ENCODE assay signal across 10 cellular contexts in the genomic region with DNA sequence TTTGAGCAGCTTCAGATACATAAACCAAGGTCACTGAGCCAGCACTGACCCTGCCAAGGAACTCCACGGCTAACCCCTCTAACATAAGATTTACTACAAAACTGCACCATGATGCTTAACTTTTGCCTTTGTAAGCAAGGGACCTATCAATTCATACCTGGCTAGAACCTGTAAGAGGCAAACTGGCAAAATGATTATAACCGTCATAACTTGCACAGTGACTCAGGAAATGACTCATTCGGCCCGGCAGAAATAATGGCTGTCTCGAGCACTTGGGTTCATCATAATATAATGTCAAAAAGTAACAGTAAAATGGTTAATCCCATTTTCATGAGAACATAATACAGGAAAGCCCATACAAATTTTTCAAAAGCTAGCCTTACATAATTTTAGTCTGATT. TPM values are rescaled to one million over a fixed set of nuclear protein-coding genes. Genes with fewer than 3 reads are reported as not detected.
DNase-seq lines count a peak whose midpoint lies in the region; ATAC-seq and TF ChIP-seq lines count a peak whose summit lies in the region.
"Had no signal": no experiment of that assay in that cellular context is flagged by ENCODE, and none has a peak within 500 bp of the region (broad histone marks: within the 10 kb centered on the region; RNA-seq: fewer than 3 reads in every experiment).

No MANE protein-coding gene starts in this region.

- H3K4me3 Mint-ChIP-seq in activated CD4-positive, alpha-beta memory T cell treated with anti-CD3 and anti-CD28 coated beads for 36 hours: no peak overlapping the region

- no peak overlapping the region for H3K4me3 ChIP-seq in upper lobe of left lung
- H3K4me3 ChIP-seq: MG63, Peyer's patch had no signal

- TF ChIP-seq EP300 in upper lobe of left lung (IDR thresholded peaks at IDR 0.05): no peak

- TF ChIP-seq CTCF in GM10248 (IDR thresholded peaks at IDR 0.05; ENCODE audit: control extremely low read depth, extremely low read depth, low read depth, missing control alignments) (no peak), upper lobe of left lung (IDR thresholded peaks at IDR 0.05) (no peak)

- H3K27ac Mint-ChIP-seq in activated CD4-positive, alpha-beta memory T cell treated with anti-CD3 and anti-CD28 coated beads for 36 hours: peak overlapping the region; percentile 21

- TF ChIP-seq POLR2A in upper lobe of left lung (IDR thresholded peaks at IDR 0.05): no peak

- intact Hi-C loops in activated CD4-positive, alpha-beta memory T cell treated with anti-CD3 and anti-CD28 coated beads for 36 hours (cut with micrococcal nuclease): loop anchor here (5.0 kb wide), 1 partner anchor 47 kb away; no protein-coding TSS in a partner anchor

- CTCF ChIA-PET in activated CD4-positive, alpha-beta memory T cell treated with anti-CD3 and anti-CD28 coated beads for 36 hours (lab: Charles Lee): interaction anchor here (0.6 to 0.9 kb wide), 2 partner anchors 13 to 128 kb away, joined by 3 to 5 read pairs; no protein-coding TSS in a partner anchor
- CTCF ChIA-PET in GM10248 (lab: Yijun Ruan, JAX): interaction anchor here (1.2 to 5.3 kb wide), 2 partner anchors 12 to 14 kb away, joined by 3 to 32 read pairs; no protein-coding TSS in a partner anchor

- peaks cover 0 to 20% (median under 1%) of the 10 kb centered on the region in 4 donors for H3K4me1 ChIP-seq in upper lobe of left lung

- DNase-seq in stimulated activated naive CD4-positive, alpha-beta T cell treated with Interleukin-2 at 50 U/mL for 16 hours (lab: John Stamatoyannopoulos, UW): peak; percentile 7
- no peak for DNase-seq in stimulated activated naive CD4-positive, alpha-beta T cell (lab: John Stamatoyannopoulos, UW)
- peak; percentile 72 for DNase-seq in activated CD4-positive, alpha-beta memory T cell treated with anti-CD3 and anti-CD28 coated beads for 36 hours
- peak; percentile 13 for DNase-seq in glomerular visceral epithelial cell (ENCODE audit: extremely low spot score)
- DNase-seq in MV-4-11 (lab: John Stamatoyannopoulos, UW): no peak
- no peak for DNase-seq in GM10248 (ENCODE audit: extremely low spot score)
- no peak for DNase-seq in upper lobe of left lung
- no peak for DNase-seq in NCI-H446 (lab: John Stamatoyannopoulos, UW)
- DNase-seq: MG63 had no signal

- H3K27ac ChIP-seq in upper lobe of left lung: no peak overlapping the region

- H3K36me3 Mint-ChIP-seq in activated CD4-positive, alpha-beta memory T cell treated with anti-CD3 and anti-CD28 coated beads for 36 hours: peaks cover 42% of the 10 kb centered on the region

- no peaks in the 10 kb centered on the region for H3K9me3 Mint-ChIP-seq in activated CD4-positive, alpha-beta memory T cell treated with anti-CD3 and anti-CD28 coated beads for 36 hours

- no peak for ATAC-seq in upper lobe of left lung (ENCODE audit: low FRiP score in 2 of 2)

- no peaks in the 10 kb centered on the region for H3K27me3 Mint-ChIP-seq in activated CD4-positive, alpha-beta memory T cell treated with anti-CD3 and anti-CD28 coated beads for 36 hours

- WGBS in upper lobe of left lung, 2 donors: 53% methylated on average over 5 of the region's 5 CpGs

- H3K9me3 ChIP-seq in upper lobe of left lung: no peaks in the 10 kb centered on the region
- H3K9me3 ChIP-seq: MG63, Peyer's patch had no signal

- no peaks in the 10 kb centered on the region for H3K27me3 ChIP-seq in upper lobe of left lung
- H3K27me3 ChIP-seq: MG63, Peyer's patch had no signal

- POLR2A ChIA-PET in activated CD4-positive, alpha-beta memory T cell treated with anti-CD3 and anti-CD28 coated beads for 36 hours (lab: Charles Lee): no interaction called here
- POLR2A ChIA-PET in GM10248 (lab: Yijun Ruan, JAX): no interaction called here

- H3K36me3 ChIP-seq in upper lobe of left lung: peaks cover 0 to 93% (median 35%) of the 10 kb centered on the region in 4 donors
- H3K36me3 ChIP-seq: MG63 had no signal

- peaks cover 11% of the 10 kb centered on the region for H3K4me1 Mint-ChIP-seq in activated CD4-positive, alpha-beta memory T cell treated with anti-CD3 and anti-CD28 coated beads for 36 hours (ENCODE audit: low read depth)

RNA-seq across cellular contexts. Expression of gene RASGEF1B, which starts 17.2 kb away (rescaled TPM):
- 1 to 10 TPM; 4.4 to 4.6 TPM for total RNA-seq in activated CD4-positive, alpha-beta memory T cell treated with anti-CD3 and anti-CD28 coated beads for 36 hours
- total RNA-seq in upper lobe of left lung: 10 to 100 TPM; 45.7 to 81.2 (median 71.4) TPM

Comparison
In these comparisons a context has a peak if more than half of its experiments do, and no peak if none do; other contexts are left out.
1. DNase-seq: peak in stimulated activated naive CD4-positive, alpha-beta T cell treated with Interleukin-2 at 50 U/mL for 16 hours (single experiment), activated CD4-positive, alpha-beta memory T cell treated with anti-CD3 and anti-CD28 coated beads for 36 hours (single experiment) and glomerular visceral epithelial cell (single experiment); none in stimulated activated naive CD4-positive, alpha-beta T cell (0 of 6), MV-4-11 (single experiment), GM10248 (single experiment), upper lobe of left lung (0 of 2) and NCI-H446 (0 of 2).
2. RNA of gene RASGEF1B, which starts 17.2 kb away (total RNA-seq): 45.7 to 81.2 TPM in upper lobe of left lung; 4.4 to 4.6 TPM in activated CD4-positive, alpha-beta memory T cell treated with anti-CD3 and anti-CD28 coated beads for 36 hours; every median in the first group is over 4 times any median in the second.